ENCODE assay signal across 22 cellular contexts in genomic region chr11:70700453-70700852, GRCh38.
"Had no signal": no experiment of that assay in that cellular context is flagged by ENCODE, and none has a peak within 500 bp of the region (broad histone marks: within the 10 kb centered on the region; RNA-seq: fewer than 3 reads in every experiment).

No MANE protein-coding gene starts in this region.

- DNase-seq: cortex of kidney; dorsolateral prefrontal cortex; effector CD8-positive, alpha-beta T cell; gastrocnemius medialis; immature natural killer cell; left cardiac atrium; left ventricle myocardium inferior; lower lobe of right lung; naive thymus-derived CD4-positive, alpha-beta T cell; nephron progenitor cell; ovary; right cardiac atrium; stimulated activated CD4-positive, alpha-beta T cell treated with anti-CD3 and anti-CD28 coated beads, Interleukin-15, amount 100 ng/mL, for 24 hours; stimulated activated CD4-positive, alpha-beta T cell treated with anti-CD3 and anti-CD28 coated beads, Interleukin-1b, Interleukin-23, amount 100 ng/mL, for 48 hours; stimulated activated CD4-positive, alpha-beta T cell treated with anti-CD3 and anti-CD28 coated beads, Interleukin-4, amount 100 ng/mL, for 24 hours; tibial artery had no signal

- H3K4me3 Mint-ChIP-seq: central memory CD8-positive, alpha-beta T cell; immature natural killer cell; memory B cell; naive thymus-derived CD4-positive, alpha-beta T cell; nephron progenitor cell; stimulated activated memory B cell treated with anti-CD40 and anti-IgM and Interleukin-4, amounts not matched to agents 10 μg/mL and 1 μg/mL and 100 μg/mL, for 72 hours; stimulated activated naive CD8-positive, alpha-beta T cell treated with anti-CD3 and anti-CD28 coated beads, Interleukin-15, Interleukin-2, amounts not matched to agents 100 ng/mL and 50 ng/mL, for 24 hours had no signal

- H3K36me3 ChIP-seq: gastrocnemius medialis, left ventricle myocardium inferior, ovary, tibial artery had no signal

- H3K27me3 ChIP-seq: dorsolateral prefrontal cortex, gastrocnemius medialis, ovary had no signal

- H3K9me3 Mint-ChIP-seq: central memory CD8-positive, alpha-beta T cell; immature natural killer cell; memory B cell; nephron progenitor cell; stimulated activated memory B cell treated with anti-CD40 and anti-IgM and Interleukin-4, amounts not matched to agents 10 μg/mL and 1 μg/mL and 100 μg/mL, for 72 hours; stimulated activated naive CD8-positive, alpha-beta T cell treated with anti-CD3 and anti-CD28 coated beads, Interleukin-15, Interleukin-2, amounts not matched to agents 100 ng/mL and 50 ng/mL, for 24 hours had no signal

- H3K4me1 Mint-ChIP-seq: central memory CD8-positive, alpha-beta T cell; immature natural killer cell; memory B cell; stimulated activated memory B cell treated with anti-CD40 and anti-IgM and Interleukin-4, amounts not matched to agents 10 μg/mL and 1 μg/mL and 100 μg/mL, for 72 hours had no signal

- H3K4me3 ChIP-seq: dorsolateral prefrontal cortex, gastrocnemius medialis, left ventricle myocardium inferior, lower lobe of right lung, ovary, tibial artery had no signal

- H3K27ac ChIP-seq: gastrocnemius medialis, left ventricle myocardium inferior, lower lobe of right lung, ovary, tibial artery had no signal

- H3K9me3 ChIP-seq: gastrocnemius medialis, lower lobe of right lung, ovary had no signal

- H3K4me1 ChIP-seq: gastrocnemius medialis, left ventricle myocardium inferior, lower lobe of right lung, tibial artery had no signal

- H3K36me3 Mint-ChIP-seq: immature natural killer cell; memory B cell; stimulated activated memory B cell treated with anti-CD40 and anti-IgM and Interleukin-4, amounts not matched to agents 10 μg/mL and 1 μg/mL and 100 μg/mL, for 72 hours had no signal

- H3K27ac Mint-ChIP-seq: immature natural killer cell; memory B cell; naive thymus-derived CD4-positive, alpha-beta T cell; progenitor cell of endocrine pancreas; stimulated activated memory B cell treated with anti-CD40 and anti-IgM and Interleukin-4, amounts not matched to agents 10 μg/mL and 1 μg/mL and 100 μg/mL, for 72 hours; stimulated activated naive CD8-positive, alpha-beta T cell treated with anti-CD3 and anti-CD28 coated beads, Interleukin-15, Interleukin-2, amounts not matched to agents 100 ng/mL and 50 ng/mL, for 24 hours had no signal

- ATAC-seq: esophagus mucosa; gastrocnemius medialis; left cardiac atrium; lower lobe of right lung; naive thymus-derived CD4-positive, alpha-beta T cell; right cardiac atrium; stimulated activated memory B cell treated with anti-CD40 and anti-IgM and Interleukin-4, amounts not matched to agents 10 μg/mL and 1 μg/mL and 100 μg/mL, for 72 hours had no signal

- H3K27me3 Mint-ChIP-seq: central memory CD8-positive, alpha-beta T cell; memory B cell; progenitor cell of endocrine pancreas; stimulated activated memory B cell treated with anti-CD40 and anti-IgM and Interleukin-4, amounts not matched to agents 10 μg/mL and 1 μg/mL and 100 μg/mL, for 72 hours; stimulated activated naive CD8-positive, alpha-beta T cell treated with anti-CD3 and anti-CD28 coated beads, Interleukin-15, Interleukin-2, amounts not matched to agents 100 ng/mL and 50 ng/mL, for 24 hours had no signal
